In the genomic region with DNA sequence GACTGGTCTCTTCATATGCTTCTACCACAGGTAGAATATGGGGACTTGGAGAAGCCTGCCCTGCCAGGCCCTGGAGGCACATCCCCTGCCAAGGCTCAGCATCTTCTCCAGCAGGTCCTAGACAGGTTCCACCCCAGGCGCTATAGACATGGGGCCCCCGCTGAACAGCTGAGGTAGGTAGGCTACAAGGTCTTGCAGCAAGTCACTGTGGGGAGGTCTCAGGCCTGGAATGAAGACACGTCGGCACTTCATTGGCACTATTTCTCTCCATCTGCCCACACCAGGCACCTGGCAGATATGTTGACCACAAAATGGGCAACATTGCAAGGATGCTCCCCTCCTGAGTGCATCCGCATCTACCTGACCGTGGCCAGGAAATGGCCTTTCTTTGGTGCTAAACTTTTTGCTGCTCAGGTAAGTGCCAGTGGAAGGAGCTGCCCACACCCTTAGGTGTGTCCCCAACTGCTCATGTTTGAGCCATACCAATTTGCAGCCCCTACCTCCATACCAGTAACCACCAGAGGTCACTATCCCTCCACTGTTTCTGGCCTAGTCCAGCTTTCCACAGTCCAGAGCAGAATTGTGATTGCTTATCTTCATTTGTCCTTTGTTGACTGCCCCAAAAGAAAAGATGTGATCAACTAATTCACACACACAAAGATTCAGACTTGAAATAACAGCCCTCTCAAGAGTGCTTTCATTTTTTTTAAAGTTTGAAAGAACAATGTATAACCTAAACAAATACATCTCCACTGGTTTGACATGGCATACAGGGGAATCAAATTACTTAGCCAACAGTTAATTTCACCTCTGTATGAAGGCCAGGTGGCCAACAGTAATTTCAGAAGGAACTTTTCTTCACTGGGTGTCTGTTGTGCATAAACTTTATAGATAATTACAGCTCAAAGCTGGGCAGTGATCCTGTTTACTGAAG, we compare ENCODE assay signal across 9 cellular contexts. TPM values are rescaled to one million over a fixed set of nuclear protein-coding genes. Genes with fewer than 3 reads are reported as not detected.
DNase-seq lines count a peak whose midpoint lies in the region; ATAC-seq and TF ChIP-seq lines count a peak whose summit lies in the region.
"Had no signal": no experiment of that assay in that cellular context is flagged by ENCODE, and none has a peak within 500 bp of the region (broad histone marks: within the 10 kb centered on the region; RNA-seq: fewer than 3 reads in every experiment).

No MANE protein-coding gene starts in this region.

- H3K4me1 Mint-ChIP-seq in stimulated activated memory B cell treated with anti-CD40 and anti-IgM and Interleukin-4, amounts not matched to agents 10 μg/mL and 1 μg/mL and 100 μg/mL, for 72 hours, result peaks cover 13% of the 10 kb centered on the region

- H3K27ac Mint-ChIP-seq in stimulated activated memory B cell treated with anti-CD40 and anti-IgM and Interleukin-4, amounts not matched to agents 10 μg/mL and 1 μg/mL and 100 μg/mL, for 72 hours, result no peak overlapping the region
- H3K27ac Mint-ChIP-seq: activated naive CD8-positive, alpha-beta T cell had no signal

- TF ChIP-seq CTCF in astrocyte of the cerebellum (IDR thresholded peaks at IDR 0.05; ENCODE audit: low read depth, low read length, missing control alignments), result peak; percentile 77

- no peak overlapping the region for H3K4me3 Mint-ChIP-seq in stimulated activated memory B cell treated with anti-CD40 and anti-IgM and Interleukin-4, amounts not matched to agents 10 μg/mL and 1 μg/mL and 100 μg/mL, for 72 hours
- H3K4me3 Mint-ChIP-seq: activated naive CD8-positive, alpha-beta T cell had no signal

- peaks cover 15% of the 10 kb centered on the region for H3K36me3 Mint-ChIP-seq in stimulated activated memory B cell treated with anti-CD40 and anti-IgM and Interleukin-4, amounts not matched to agents 10 μg/mL and 1 μg/mL and 100 μg/mL, for 72 hours
- H3K36me3 Mint-ChIP-seq: activated naive CD8-positive, alpha-beta T cell had no signal

- peak; percentile 69 for ATAC-seq in stimulated activated memory B cell treated with anti-CD40 and anti-IgM and Interleukin-4, amounts not matched to agents 10 μg/mL and 1 μg/mL and 100 μg/mL, for 72 hours

- no peak overlapping the region for H3K4me3 ChIP-seq in astrocyte of the cerebellum (ENCODE audit: low read depth, low read length)

- H3K9me3 Mint-ChIP-seq in stimulated activated memory B cell treated with anti-CD40 and anti-IgM and Interleukin-4, amounts not matched to agents 10 μg/mL and 1 μg/mL and 100 μg/mL, for 72 hours, result no peaks in the 10 kb centered on the region

- DNase-seq in NCI-H345 (lab: John Stamatoyannopoulos, UW), result peak; percentile 29
- no peak for DNase-seq in NCI-H345 treated with DMSO at 0.1 percent for 48 hours (lab: John Stamatoyannopoulos, UW; ENCODE audit: unreplicated experiment)
- DNase-seq in H4 (ENCODE audit: low spot score), result peak; percentile 39
- DNase-seq in NCI-H526 treated with DMSO at 0.1 percent for 48 hours (lab: John Stamatoyannopoulos, UW), result peak; percentile 20
- peak; percentile 26 for DNase-seq in astrocyte of the cerebellum (ENCODE audit: low read depth)
- DNase-seq in iPS-NIHi7 (ENCODE audit: extremely low spot score), result peak; percentile 75
- DNase-seq in NCI-H2029 (lab: John Stamatoyannopoulos, UW), result no peak

- H3K27me3 Mint-ChIP-seq in stimulated activated memory B cell treated with anti-CD40 and anti-IgM and Interleukin-4, amounts not matched to agents 10 μg/mL and 1 μg/mL and 100 μg/mL, for 72 hours, result no peaks in the 10 kb centered on the region
- H3K27me3 Mint-ChIP-seq: activated naive CD8-positive, alpha-beta T cell had no signal

- in situ Hi-C loops in astrocyte of the cerebellum (cut with HindIII; ENCODE audit: low sequenced_read_pairs), result no loop called here

RNA-seq across cellular contexts. Expression of a gene that starts 16.1 kb away (rescaled TPM):
- total RNA-seq in H4 (2014; rRNA removed; shearing (Covaris generic)), result 27.5 and 31.5 TPM in 2 replicates

RNA-seq across cellular contexts. Expression of a gene that starts 35.7 kb away (rescaled TPM):
- total RNA-seq in H4 (2014; rRNA removed; shearing (Covaris generic)), result 26.3 and 29.2 TPM in 2 replicates

RNA-seq across cellular contexts. Expression of a gene that starts 50.9 kb away (rescaled TPM):
- 0.94 and 1.8 TPM in 2 replicates for total RNA-seq in H4 (2014; rRNA removed; shearing (Covaris generic))

Comparison
In these comparisons a context has a peak if more than half of its experiments do, and no peak if none do; other contexts are left out.
1. DNase-seq: peak in NCI-H345 (single experiment), H4 (single experiment), NCI-H526 treated with DMSO at 0.1 percent for 48 hours (single experiment), astrocyte of the cerebellum (single experiment) and iPS-NIHi7 (single experiment); none in NCI-H345 treated with DMSO at 0.1 percent for 48 hours (single experiment) and NCI-H2029 (single experiment).